ENCODE assay signal across 8 cellular contexts in the genomic region with DNA sequence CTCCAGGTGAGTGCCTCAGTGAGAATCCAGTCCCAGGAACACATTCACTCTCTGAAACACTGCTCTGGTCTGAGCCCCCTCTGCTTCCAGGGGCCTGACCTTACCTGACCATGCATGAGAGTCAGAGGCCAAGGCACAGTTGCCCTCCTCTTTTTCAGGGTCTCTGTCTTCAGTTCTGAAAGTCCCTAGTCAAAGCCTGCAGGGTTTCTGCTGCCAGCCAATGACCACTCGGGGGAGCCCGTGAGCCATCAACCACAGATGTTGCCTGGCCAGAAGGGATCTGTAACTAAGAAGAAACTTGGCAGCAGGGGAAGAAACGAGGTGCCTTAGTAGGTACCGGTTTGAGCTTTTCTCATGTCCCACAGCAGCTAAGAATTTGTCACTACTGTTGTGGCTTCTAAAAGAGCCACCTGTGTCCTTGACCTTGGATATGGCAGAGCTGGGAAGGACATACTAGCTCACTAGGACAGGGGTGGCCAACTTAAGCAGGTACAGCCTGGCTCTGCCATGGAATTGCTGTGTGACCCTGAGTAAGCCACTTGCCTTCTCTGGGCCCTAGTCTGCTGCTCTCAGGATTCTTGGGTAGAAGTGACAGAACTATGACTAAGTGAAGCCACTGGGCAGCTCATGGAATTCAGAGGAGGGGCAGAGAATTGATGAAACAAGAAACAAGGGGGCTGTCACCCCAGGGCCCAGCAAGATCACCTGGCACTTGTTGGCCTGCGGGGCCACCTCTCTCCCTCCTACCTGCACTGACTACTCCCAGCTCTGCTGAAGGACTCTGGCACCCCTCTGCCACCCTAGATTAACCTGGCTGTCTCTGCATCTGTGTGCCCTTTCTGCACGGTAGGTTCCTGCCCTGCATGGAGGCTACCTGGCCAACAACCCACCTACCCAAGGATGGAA.
A peak's percentile ranks its signal among the peaks of the same experiment; 100 is the strongest.
DNase-seq lines count a peak whose midpoint lies in the region; ATAC-seq and TF ChIP-seq lines count a peak whose summit lies in the region.

No MANE protein-coding gene starts in this region.

- H3K36me3 ChIP-seq in kidney epithelial cell (ENCODE audit: control insufficient read depth, insufficient read depth, low read length): no peaks in the 10 kb centered on the region

- H3K27ac ChIP-seq in caudate nucleus (ENCODE audit: low read depth, low read length): no peak overlapping the region

- DNase-seq in CD1c-positive myeloid dendritic cell (ENCODE audit: extremely low spot score): peak; percentile 67
- DNase-seq in NCI-H1694 (lab: John Stamatoyannopoulos, UW): peak; percentile 63
- peak in 58 of 61 donors; percentile 8 to 81 (median 45) for DNase-seq in caudate nucleus (lab: John Stamatoyannopoulos, UW)
- no peak for DNase-seq in kidney epithelial cell (ENCODE audit: low read depth)
- peak; percentile 45 to 58 for DNase-seq in stimulated activated CD4-positive, alpha-beta T cell treated with anti-CD3 and anti-CD28 coated beads, Interleukin-1b, Interleukin-23, amount 100 ng/mL, for 4 hours (ENCODE audit: low read depth in 2 of 2)

- H3K27me3 ChIP-seq in kidney epithelial cell (ENCODE audit: control insufficient read depth, insufficient read depth, low read length): peaks cover 21% of the 10 kb centered on the region

- ATAC-seq in GM21447 (IDR thresholded peaks at IDR 0.05; ENCODE audit: unreplicated experiment) (peak; percentile 57), HG03439 (IDR thresholded peaks at IDR 0.05; ENCODE audit: unreplicated experiment) (no peak)

- no peak overlapping the region for H3K4me3 ChIP-seq in WI38 (ENCODE audit: low read depth, low read length)
- H3K4me3 ChIP-seq in kidney epithelial cell (ENCODE audit: low read depth, low read length): no peak overlapping the region

- TF ChIP-seq CTCF in WI38 (IDR thresholded peaks at IDR 0.05; ENCODE audit: low read depth, low read length) (peak; percentile 80), kidney epithelial cell (IDR thresholded peaks at IDR 0.05; ENCODE audit: insufficient read depth, low read length, poor library complexity, severe bottlenecking) (peak; percentile 94)
